In the genomic region with DNA sequence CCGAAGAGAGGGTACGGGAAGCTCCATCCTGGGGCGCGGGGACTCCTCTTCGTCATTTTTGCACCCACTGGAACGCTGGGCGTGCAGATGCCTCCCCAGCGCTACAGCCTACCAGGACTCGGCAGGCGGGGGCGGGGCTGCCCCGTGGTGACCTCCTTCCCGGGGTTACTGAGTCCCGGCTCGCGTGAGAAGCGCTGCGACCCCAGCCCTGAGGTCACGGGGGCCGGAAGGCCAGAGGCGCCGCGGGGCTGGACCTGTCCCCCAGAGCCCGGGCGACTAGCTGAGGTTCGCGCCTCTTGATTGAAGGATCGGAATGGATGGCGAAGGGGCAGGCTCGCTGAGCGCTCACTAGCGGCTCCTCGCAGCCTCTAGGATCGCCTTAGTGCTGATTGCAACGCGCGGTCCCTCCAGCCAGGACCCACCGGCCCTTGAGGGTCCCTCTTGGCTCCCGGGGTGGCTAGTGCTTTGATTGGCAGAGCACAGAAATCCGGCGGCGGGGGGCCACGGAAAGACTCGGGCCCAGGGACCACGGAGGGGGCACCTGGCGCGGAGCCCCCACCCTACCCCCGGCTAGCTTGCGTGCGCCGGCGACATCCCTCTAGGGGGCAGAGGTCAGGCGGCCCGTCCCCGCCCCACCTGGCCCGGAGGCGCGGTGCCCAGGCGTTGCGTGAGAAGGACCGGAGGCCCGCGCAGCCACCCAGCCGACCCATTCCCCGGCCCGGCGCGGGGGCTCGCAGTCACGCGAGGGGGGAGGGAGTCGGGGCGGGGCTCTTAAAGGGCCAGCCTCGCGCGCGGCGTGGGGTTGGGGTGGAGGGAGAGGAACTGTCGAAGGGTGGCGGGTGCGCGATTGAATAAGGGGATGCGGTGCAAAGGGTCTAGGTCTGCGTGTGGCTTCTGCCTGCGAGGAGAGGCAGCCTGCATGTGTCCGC, we compare ENCODE assay signal across 8 cellular contexts. TPM values are rescaled to one million over a fixed set of nuclear protein-coding genes. Genes with fewer than 3 reads are reported as not detected.
DNase-seq lines count a peak whose midpoint lies in the region; ATAC-seq and TF ChIP-seq lines count a peak whose summit lies in the region.

No MANE protein-coding gene starts in this region.

- H2BK20ac ChIP-seq in IMR-90 (ENCODE audit: low read depth, low read length), result no peak overlapping the region

- no peaks in the 10 kb centered on the region for H3K36me3 Mint-ChIP-seq in stimulated activated effector memory CD8-positive, alpha-beta T cell treated with anti-CD3 and anti-CD28 coated beads, Interleukin-12 subunit alpha, Interleukin-12 subunit beta, amount 100 ng/mL, for 72 hours

- H3K4me3 Mint-ChIP-seq in stimulated activated effector memory CD8-positive, alpha-beta T cell treated with anti-CD3 and anti-CD28 coated beads, Interleukin-12 subunit alpha, Interleukin-12 subunit beta, amount 100 ng/mL, for 72 hours, result peak overlapping the region; percentile 72

- H3K14ac ChIP-seq in IMR-90 (replicated peaks; ENCODE audit: low read depth, low read length), result no peak overlapping the region

- dilution Hi-C loops in IMR-90 (cut with HindIII; ENCODE audit: low sequenced_read_pairs, unreplicated experiment), result no loop called here

- TF ChIP-seq CTCF in IMR-90 (conservative IDR thresholded peaks at IDR 0.05; ENCODE audit: low read depth, low read length) (no peak), coronary artery (IDR thresholded peaks at IDR 0.05) (no peak)

- no peaks in the 10 kb centered on the region; the same call in 1 of the 2 replicates for H4K20me1 ChIP-seq in IMR-90 (ENCODE audit: insufficient read depth, low read length)

- H3K79me1 ChIP-seq in IMR-90 (ENCODE audit: low read depth in 1 of 2, low read length in 2 of 2), result no peaks in the 10 kb centered on the region

- whole genome bisulfite sequencing in IMR-90 (ENCODE audit: extremely low coverage in 2 of 2, insufficient read length in 1 of 2), 2 experiments, result 3% methylated on average over 41 of the region's 86 CpGs; no CpG with 5 or more reads in 1 of the 2 experiments

- 0 out of 2 replicates have a peak overlapping the region, but pooled peaks have one; percentile 2 for H2BK120ac ChIP-seq in IMR-90 (ENCODE audit: low read depth, low read length)

- peak overlapping the region; percentile 87 for H2AFZ ChIP-seq in IMR-90 (replicated peaks; ENCODE audit: low read length, poor library complexity)

- no peak overlapping the region for H3K9ac ChIP-seq in IMR-90 (ENCODE audit: low read depth, low read length)

- H3K4me2 ChIP-seq in IMR-90 (ENCODE audit: low read depth, low read length), result peak overlapping the region; percentile 87

- H3K18ac ChIP-seq in IMR-90 (ENCODE audit: low read depth, low read length), result no peak overlapping the region

- no TSS peak for BruUV-seq in IMR-90 (replicated peaks; lab: Mats Ljungman, UMichigan)

- no peak overlapping the region for H2BK15ac ChIP-seq in IMR-90 (ENCODE audit: low read depth, low read length)

- no peaks in the 10 kb centered on the region for H3K9me3 Mint-ChIP-seq in stimulated activated effector memory CD8-positive, alpha-beta T cell treated with anti-CD3 and anti-CD28 coated beads, Interleukin-12 subunit alpha, Interleukin-12 subunit beta, amount 100 ng/mL, for 72 hours

- no peak overlapping the region; the same call in 1 of the 2 replicates for H4K91ac ChIP-seq in IMR-90 (ENCODE audit: insufficient read depth, low read depth, low read length)

- H3K4me1 ChIP-seq in IMR-90 (ENCODE audit: control insufficient read depth, insufficient read depth, low read length), result no peaks in the 10 kb centered on the region

- no peak for TF ChIP-seq POLR2A in IMR-90 (IDR thresholded peaks at IDR 0.05; ENCODE audit: low read depth, low read length)

- H3K27ac ChIP-seq in IMR-90 (ENCODE audit: insufficient read depth, low read length), result no peak overlapping the region
- H3K27ac ChIP-seq in coronary artery, result peak overlapping the region in 1 of 2 donors; percentile 15

- ATAC-seq in IMR-90 (ENCODE audit: low read depth), result peak; percentile 81
- peak; percentile 82 for ATAC-seq in stimulated activated effector memory CD8-positive, alpha-beta T cell treated with anti-CD3 and anti-CD28 coated beads, Interleukin-12 subunit alpha, Interleukin-12 subunit beta, amount 100 ng/mL, for 72 hours
- no peak for ATAC-seq in GM21526 (IDR thresholded peaks at IDR 0.05; ENCODE audit: low FRiP score, unreplicated experiment)

- H3K9me1 ChIP-seq in IMR-90 (ENCODE audit: insufficient read depth, low read length), result peaks cover 5% of the 10 kb centered on the region

- peaks cover 23% of the 10 kb centered on the region for H3K4me1 Mint-ChIP-seq in stimulated activated effector memory CD8-positive, alpha-beta T cell treated with anti-CD3 and anti-CD28 coated beads, Interleukin-12 subunit alpha, Interleukin-12 subunit beta, amount 100 ng/mL, for 72 hours

- H2BK5ac ChIP-seq in IMR-90 (ENCODE audit: low read depth, low read length, poor library complexity, severe bottlenecking), result no peak overlapping the region

- H3K9me3 ChIP-seq in IMR-90 (ENCODE audit: control insufficient read depth, insufficient read depth, low read length), result no peaks in the 10 kb centered on the region

- peak overlapping the region; percentile 59; the same call in 1 of the 2 replicates for H3K23ac ChIP-seq in IMR-90 (ENCODE audit: low read depth, low read length)

- peak overlapping the region; percentile 56 for H3K4ac ChIP-seq in IMR-90 (ENCODE audit: low read depth, low read length)

- in situ Hi-C loops in IMR-90 (cut with MboI; ENCODE audit: low sequenced_read_pairs), result no loop called here

- H3K27me3 ChIP-seq in IMR-90 (ENCODE audit: control insufficient read depth, insufficient read depth, low read length), result peaks cover 71% of the 10 kb centered on the region

- H4K8ac ChIP-seq in IMR-90 (ENCODE audit: low read depth in 2 of 2, low read length in 2 of 2), result peak overlapping the region in 1 of 2 experiments; percentile 58; a peak in 1 of 4 replicates

- POLR2A ChIA-PET in IMR-90 (lab: Charles Lee; ENCODE audit: unreplicated experiment), result no interaction called here

- TF ChIP-seq RAD21 in IMR-90 (IDR thresholded peaks at IDR 0.05; ENCODE audit: low read length), result no peak

- peak overlapping the region; percentile 45 for H3K4me3 ChIP-seq in IMR-90 (ENCODE audit: insufficient read depth, low read depth, low read length)
- peak overlapping the region; percentile 81 for H3K4me3 ChIP-seq in coronary artery

- no peak overlapping the region for H2AK5ac ChIP-seq in IMR-90 (ENCODE audit: low read depth, low read length)

- H3K36me3 ChIP-seq in IMR-90 (ENCODE audit: control insufficient read depth, insufficient read depth, low read length), result no peaks in the 10 kb centered on the region

- no peak overlapping the region for H3K56ac ChIP-seq in IMR-90 (ENCODE audit: extremely low read depth, insufficient read depth, low read length)

- H4K5ac ChIP-seq in IMR-90 (ENCODE audit: low read depth, low read length), result no peak overlapping the region

- CTCF ChIA-PET in IMR-90 (lab: Yijun Ruan, JAX), result no interaction called here

- DNase-seq in ELR (ENCODE audit: low read depth), result peak; percentile 47
- no peak for DNase-seq in IMR-90
- peak; percentile 35 to 50 for DNase-seq in activated CD4-positive, alpha-beta T cell treated with anti-CD3 and anti-CD28 coated beads for 24 hours (ENCODE audit: low read depth in 2 of 2)
- no peak for DNase-seq in coronary artery (ENCODE audit: low spot score)
- DNase-seq in mesenteric fat pad (ENCODE audit: low spot score), result peak; percentile 93
- peak; percentile 56 to 84 for DNase-seq in stimulated activated effector memory CD8-positive, alpha-beta T cell treated with anti-CD3 and anti-CD28 coated beads, Interleukin-12 subunit alpha, Interleukin-12 subunit beta, amount 100 ng/mL, for 72 hours (ENCODE audit: low spot score in 2 of 2)
- DNase-seq in epidermal melanocyte (ENCODE audit: insufficient read length, low spot score), result no peak

- intact Hi-C loops in IMR-90 (cut with micrococcal nuclease), result no loop called here

- H2AK9ac ChIP-seq in IMR-90 (replicated peaks; ENCODE audit: low read depth, low read length, poor library complexity), result peak overlapping the region; percentile 76

- H3K27ac Mint-ChIP-seq in stimulated activated effector memory CD8-positive, alpha-beta T cell treated with anti-CD3 and anti-CD28 coated beads, Interleukin-12 subunit alpha, Interleukin-12 subunit beta, amount 100 ng/mL, for 72 hours, result peak overlapping the region; percentile 88

TF ChIP-seq in IMR-90, 13 proteins besides CTCF, POLR2A, EP300 and RAD21 (continues in another document):
- no peak for TF ChIP-seq MAFK (IDR thresholded peaks at IDR 0.05; ENCODE audit: low read depth, low read length)
- TF ChIP-seq RCOR1 (IDR thresholded peaks at IDR 0.05; ENCODE audit: insufficient replicate concordance, low read length), result no peak
- TF ChIP-seq NFE2L2 (IDR thresholded peaks at IDR 0.05; ENCODE audit: low read depth, low read length), result no peak
- TF ChIP-seq ELK1 (IDR thresholded peaks at IDR 0.05; ENCODE audit: borderline replicate concordance, low read depth, low read length), result no peak

RNA-seq across cellular contexts. Expression of gene CYP1A1, which starts 0.8 kb away (rescaled TPM):
- under 0.01 TPM in 2 replicates for total RNA-seq in IMR-90 (2012; rRNA removed)
- 0.03 and 0.04 TPM in 2 replicates for polyA plus RNA-seq in IMR-90 (2012; rRNA removed)
- 0.02 TPM in 1 of 2 replicates, not detected in the other for polyA plus RNA-seq in IMR-90 (2012; cell fraction: cytosol; rRNA removed)
- polyA plus RNA-seq in IMR-90 (2012; cell fraction: nucleus; rRNA removed; ENCODE audit: low replicate concordance), result 0.05 and 0.06 TPM in 2 replicates
- 65.0 TPM for total RNA-seq in mesenteric fat pad

RNA-seq across cellular contexts. Expression of gene CYP1A2, which starts 22.5 kb away (rescaled TPM):
- total RNA-seq in IMR-90 (2012; rRNA removed), result not detected in 2 replicates
- polyA plus RNA-seq in IMR-90 (2012; rRNA removed), result not detected in 2 replicates
- not detected in 2 replicates for polyA plus RNA-seq in IMR-90 (2012; cell fraction: cytosol; rRNA removed)
- polyA plus RNA-seq in IMR-90 (2012; cell fraction: nucleus; rRNA removed; ENCODE audit: low replicate concordance), result not detected in 2 replicates
- not detected for total RNA-seq in mesenteric fat pad

RNA-seq across cellular contexts. Expression of gene EDC3, which starts 30.3 kb away (rescaled TPM):
- total RNA-seq in IMR-90 (2012; rRNA removed) (16.7 and 16.8 TPM in 2 replicates), mesenteric fat pad (27.2 TPM)
- 36.7 and 38.0 TPM in 2 replicates for polyA plus RNA-seq in IMR-90 (2012; rRNA removed)
- polyA plus RNA-seq in IMR-90 (2012; cell fraction: cytosol; rRNA removed), result 16.6 and 19.1 TPM in 2 replicates
- 58.0 and 58.3 TPM in 2 replicates for polyA plus RNA-seq in IMR-90 (2012; cell fraction: nucleus; rRNA removed; ENCODE audit: low replicate concordance)

RNA-seq across cellular contexts. Expression of gene CSK, which starts 55.8 kb away (rescaled TPM):
- total RNA-seq in IMR-90 (2012; rRNA removed) (10.8 and 13.6 TPM in 2 replicates), mesenteric fat pad (46.9 TPM)
- polyA plus RNA-seq in IMR-90 (2012; rRNA removed), result 42.5 and 54.0 TPM in 2 replicates
- polyA plus RNA-seq in IMR-90 (2012; cell fraction: cytosol; rRNA removed), result 33.3 and 58.6 TPM in 2 replicates
- polyA plus RNA-seq in IMR-90 (2012; cell fraction: nucleus; rRNA removed; ENCODE audit: low replicate concordance), result 97.3 and 182 TPM in 2 replicates

Comparison
In these comparisons a context has a peak if more than half of its experiments do, and no peak if none do; other contexts are left out.
1. DNase-seq: peak in ELR (single experiment), activated CD4-positive, alpha-beta T cell treated with anti-CD3 and anti-CD28 coated beads for 24 hours (2 of 2), mesenteric fat pad (single experiment) and stimulated activated effector memory CD8-positive, alpha-beta T cell treated with anti-CD3 and anti-CD28 coated beads, Interleukin-12 subunit alpha, Interleukin-12 subunit beta, amount 100 ng/mL, for 72 hours (2 of 2); none in IMR-90 (single experiment), coronary artery (single experiment) and epidermal melanocyte (single experiment).
2. RNA of gene CYP1A1, which starts 0.8 kb away (total RNA-seq): 65.0 TPM in mesenteric fat pad (single experiment); under 0.01 TPM in IMR-90; every median in the first group is over 10 times any median in the second.